Comparison of ENCODE assay signal across 9 cellular contexts in the genomic region with DNA sequence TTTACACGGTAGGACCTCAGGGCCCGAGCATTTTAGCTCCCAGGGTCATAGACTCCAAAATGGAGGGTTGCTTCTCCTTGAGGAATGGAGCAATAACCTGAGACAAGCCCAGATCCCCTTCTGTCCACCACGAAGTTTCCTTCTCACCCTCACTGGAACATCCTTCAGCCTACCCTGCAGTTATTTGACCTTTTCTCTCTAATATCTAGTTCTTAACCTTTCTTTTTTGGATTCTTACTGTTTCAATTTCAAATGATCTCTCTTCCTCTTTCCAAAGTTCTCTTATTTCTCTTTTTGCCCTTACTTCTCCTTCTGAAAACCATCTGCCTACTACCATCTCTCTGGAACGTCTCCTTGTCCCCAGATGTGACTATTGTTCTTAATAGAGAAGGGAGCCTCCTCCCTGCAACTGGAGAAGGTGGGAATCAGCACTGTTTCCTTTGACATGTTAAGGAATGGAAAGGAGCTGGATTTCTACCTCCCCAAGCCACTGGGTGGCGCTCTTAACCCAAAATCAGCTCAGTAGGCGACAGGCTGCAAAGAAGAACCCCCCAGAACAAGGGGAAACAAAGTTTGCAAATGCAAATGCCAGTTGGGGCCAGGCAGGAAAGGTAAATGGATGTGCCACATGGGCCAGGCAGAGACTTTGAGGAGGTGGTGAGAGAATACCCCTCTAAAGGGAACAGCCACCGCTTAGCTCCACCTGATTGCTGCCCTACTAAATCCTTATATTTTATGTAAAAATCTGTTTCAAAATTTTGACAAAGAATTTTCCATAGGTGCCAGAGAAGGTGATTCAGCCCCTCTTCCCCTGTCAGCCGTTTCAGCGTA. TPM values are rescaled to one million over a fixed set of nuclear protein-coding genes. Genes with fewer than 3 reads are reported as not detected.
A peak's percentile ranks its signal among the peaks of the same experiment; 100 is the strongest.
DNase-seq lines count a peak whose midpoint lies in the region; ATAC-seq and TF ChIP-seq lines count a peak whose summit lies in the region.
"Had no signal": no experiment of that assay in that cellular context is flagged by ENCODE, and none has a peak within 500 bp of the region (broad histone marks: within the 10 kb centered on the region; RNA-seq: fewer than 3 reads in every experiment).

No MANE protein-coding gene starts in this region.

- ATAC-seq in GM21619 (IDR thresholded peaks at IDR 0.05; ENCODE audit: unreplicated experiment) = no peak
- no peak for ATAC-seq in GM19467 (IDR thresholded peaks at IDR 0.05; ENCODE audit: unreplicated experiment)

- TF ChIP-seq CTCF in left ventricle myocardium inferior (IDR thresholded peaks at IDR 0.05; ENCODE audit: borderline replicate concordance) (peak; percentile 65), spleen (IDR thresholded peaks at IDR 0.05 in 8 of 11, conservative IDR thresholded peaks at IDR 0.05 in 3 of 11) (peak in 6 of 11 experiments; percentile 30 to 61 (median 50))

- H3K36me3 ChIP-seq in left ventricle myocardium inferior (no peaks in the 10 kb centered on the region), spleen (peaks cover 3 to 100% (median 98%) of the 10 kb centered on the region in 6 donors)

- peaks cover 8% of the 10 kb centered on the region for H3K4me1 Mint-ChIP-seq in activated T-helper 2 cell treated with anti-CD3 and anti-CD28 coated beads, Interferon-gamma antibody, Interleukin-2, Interleukin-4, amounts not matched to agents 10 μg/mL and 5 μg/mL and 100 μg/mL, durations not matched to agents 14 hours and 24 hours and 36 hours (ENCODE audit: low read depth)

- H3K4me1 ChIP-seq in left ventricle myocardium inferior = no peaks in the 10 kb centered on the region
- H3K4me1 ChIP-seq in spleen = peaks cover 0 to 11% (median 0%) of the 10 kb centered on the region in 6 donors

- H3K9me3 ChIP-seq in left ventricle myocardium inferior (replicated peaks) (no peaks in the 10 kb centered on the region), spleen (no peaks in the 10 kb centered on the region)

- peaks cover 89% of the 10 kb centered on the region for H3K36me3 Mint-ChIP-seq in activated T-helper 2 cell treated with anti-CD3 and anti-CD28 coated beads, Interferon-gamma antibody, Interleukin-2, Interleukin-4, amounts not matched to agents 10 μg/mL and 5 μg/mL and 100 μg/mL, durations not matched to agents 14 hours and 24 hours and 36 hours (ENCODE audit: low read depth)

- H3K9me3 Mint-ChIP-seq in activated T-helper 2 cell treated with anti-CD3 and anti-CD28 coated beads, Interferon-gamma antibody, Interleukin-2, Interleukin-4, amounts not matched to agents 10 μg/mL and 5 μg/mL and 100 μg/mL, durations not matched to agents 14 hours and 24 hours and 36 hours = no peaks in the 10 kb centered on the region
- H3K9me3 Mint-ChIP-seq: stimulated activated naive CD8-positive, alpha-beta T cell treated with anti-CD3 and anti-CD28 coated beads, Interleukin-15, Interleukin-2, amounts not matched to agents 100 ng/mL and 50 ng/mL, for 24 hours had no signal

- H3K27ac ChIP-seq in left ventricle myocardium inferior (replicated peaks) (no peak overlapping the region), spleen (peak overlapping the region in 2 of 8 donors; percentile 43 to 54)

- no peak overlapping the region for H3K27ac Mint-ChIP-seq in activated T-helper 2 cell treated with anti-CD3 and anti-CD28 coated beads, Interferon-gamma antibody, Interleukin-2, Interleukin-4, amounts not matched to agents 10 μg/mL and 5 μg/mL and 100 μg/mL, durations not matched to agents 14 hours and 24 hours and 36 hours
- H3K27ac Mint-ChIP-seq: stimulated activated naive CD8-positive, alpha-beta T cell treated with anti-CD3 and anti-CD28 coated beads, Interleukin-15, Interleukin-2, amounts not matched to agents 100 ng/mL and 50 ng/mL, for 24 hours had no signal

- 56 to 67% (median 63%) methylated on average over 9 of the region's 9 CpGs for WGBS in spleen, 5 donors

- H3K27me3 ChIP-seq in left ventricle myocardium inferior (ENCODE audit: low read depth) (peaks cover 43% of the 10 kb centered on the region), spleen (replicated peaks in 1 of 7) (no peaks in the 10 kb centered on the region)

- DNase-seq in NOMO-1 treated with DMSO at 0.1 percent for 48 hours (lab: John Stamatoyannopoulos, UW; ENCODE audit: unreplicated experiment) (peak; percentile 43), NOMO-1 treated with dmso at 0.1 percent for 144 hours (lab: John Stamatoyannopoulos, UW; ENCODE audit: unreplicated experiment) (no peak), NCI-H2227 (lab: John Stamatoyannopoulos, UW; ENCODE audit: unreplicated experiment) (peak; percentile 40), left ventricle myocardium inferior (peak; percentile 21), spleen (no peak)
- peak; percentile 12 for DNase-seq in activated T-helper 2 cell treated with anti-CD3 and anti-CD28 coated beads, Interferon-gamma antibody, Interleukin-2, Interleukin-4, amounts not matched to agents 10 μg/mL and 5 μg/mL and 100 μg/mL, durations not matched to agents 14 hours and 24 hours and 36 hours (ENCODE audit: low spot score)

- H3K27me3 Mint-ChIP-seq in activated T-helper 2 cell treated with anti-CD3 and anti-CD28 coated beads, Interferon-gamma antibody, Interleukin-2, Interleukin-4, amounts not matched to agents 10 μg/mL and 5 μg/mL and 100 μg/mL, durations not matched to agents 14 hours and 24 hours and 36 hours (ENCODE audit: low read depth) = no peaks in the 10 kb centered on the region
- H3K27me3 Mint-ChIP-seq: stimulated activated naive CD8-positive, alpha-beta T cell treated with anti-CD3 and anti-CD28 coated beads, Interleukin-15, Interleukin-2, amounts not matched to agents 100 ng/mL and 50 ng/mL, for 24 hours had no signal

- no peak overlapping the region for H3K4me3 Mint-ChIP-seq in activated T-helper 2 cell treated with anti-CD3 and anti-CD28 coated beads, Interferon-gamma antibody, Interleukin-2, Interleukin-4, amounts not matched to agents 10 μg/mL and 5 μg/mL and 100 μg/mL, durations not matched to agents 14 hours and 24 hours and 36 hours (ENCODE audit: low read depth)
- H3K4me3 Mint-ChIP-seq: stimulated activated naive CD8-positive, alpha-beta T cell treated with anti-CD3 and anti-CD28 coated beads, Interleukin-15, Interleukin-2, amounts not matched to agents 100 ng/mL and 50 ng/mL, for 24 hours had no signal

- H3K4me3 ChIP-seq in left ventricle myocardium inferior = no peak overlapping the region
- H3K4me3 ChIP-seq in spleen = no peak overlapping the region

- TF ChIP-seq POLR2A in spleen (IDR thresholded peaks at IDR 0.05) = no peak

- intact Hi-C loops in activated T-helper 2 cell treated with anti-CD3 and anti-CD28 coated beads, Interferon-gamma antibody, Interleukin-2, Interleukin-4, amounts not matched to agents 10 μg/mL and 5 μg/mL and 100 μg/mL, durations not matched to agents 14 hours and 24 hours and 36 hours (cut with micrococcal nuclease) = no loop called here
- intact Hi-C loops in left ventricle myocardium inferior (cut with micrococcal nuclease) (no loop called here), spleen (cut with DNase I; ENCODE audit: low total_unique reads) (no loop called here)

RNA-seq across cellular contexts. Expression of a gene that starts 22.4 kb away (rescaled TPM):
- 17.1 and 18.7 TPM in 2 replicates for total RNA-seq in activated T-helper 2 cell treated with anti-CD3 and anti-CD28 coated beads, Interferon-gamma antibody, Interleukin-2, Interleukin-4, amounts not matched to agents 10 μg/mL and 5 μg/mL and 100 μg/mL, durations not matched to agents 14 hours and 24 hours and 36 hours
- 1.8 TPM for total RNA-seq in left ventricle myocardium inferior
- total RNA-seq in spleen = 10 to 100 TPM; 15.4 to 37.1 (median 17.3) TPM
- polyA plus RNA-seq in spleen = 10 to 100 TPM in 1 of 3 donors, 1 to 10 TPM in 2; 6.0 to 11.0 (median 9.5) TPM

RNA-seq across cellular contexts. Expression of a gene that starts 29.5 kb away (rescaled TPM):
- 105 and 109 TPM in 2 replicates for total RNA-seq in activated T-helper 2 cell treated with anti-CD3 and anti-CD28 coated beads, Interferon-gamma antibody, Interleukin-2, Interleukin-4, amounts not matched to agents 10 μg/mL and 5 μg/mL and 100 μg/mL, durations not matched to agents 14 hours and 24 hours and 36 hours
- 7.5 TPM for total RNA-seq in left ventricle myocardium inferior
- 100 to 1,000 TPM; 139 to 201 (median 171) TPM for total RNA-seq in spleen
- 10 to 100 TPM; 40.5 to 47.8 (median 40.7) TPM for polyA plus RNA-seq in spleen

RNA-seq across cellular contexts. Expression of a gene that starts 53.6 kb away (rescaled TPM):
- total RNA-seq in activated T-helper 2 cell treated with anti-CD3 and anti-CD28 coated beads, Interferon-gamma antibody, Interleukin-2, Interleukin-4, amounts not matched to agents 10 μg/mL and 5 μg/mL and 100 μg/mL, durations not matched to agents 14 hours and 24 hours and 36 hours = 4.5 and 5.6 TPM in 2 replicates
- total RNA-seq in left ventricle myocardium inferior = not detected
- 10 to 100 TPM in 1 of 7 donors, 1 to 10 TPM in 6; 1.3 to 16.2 (median 3.6) TPM for total RNA-seq in spleen
- polyA plus RNA-seq in spleen = 1 to 10 TPM; 5.3 to 8.8 (median 6.6) TPM

Comparison
In these comparisons a context has a peak if more than half of its experiments do, and no peak if none do; other contexts are left out.
1. DNase-seq: peak in NOMO-1 treated with DMSO at 0.1 percent for 48 hours (single experiment), NCI-H2227 (single experiment), activated T-helper 2 cell treated with anti-CD3 and anti-CD28 coated beads, Interferon-gamma antibody, Interleukin-2, Interleukin-4, amounts not matched to agents 10 μg/mL and 5 μg/mL and 100 μg/mL, durations not matched to agents 14 hours and 24 hours and 36 hours (single experiment) and left ventricle myocardium inferior (single experiment); none in NOMO-1 treated with dmso at 0.1 percent for 144 hours (single experiment) and spleen (single experiment).
2. RNA of a gene that starts 29.5 kb away (total RNA-seq): 139 to 201 TPM in spleen and 105 to 109 TPM in activated T-helper 2 cell treated with anti-CD3 and anti-CD28 coated beads, Interferon-gamma antibody, Interleukin-2, Interleukin-4, amounts not matched to agents 10 μg/mL and 5 μg/mL and 100 μg/mL, durations not matched to agents 14 hours and 24 hours and 36 hours; 7.5 TPM in left ventricle myocardium inferior (single experiment); every median in the first group is over 10 times any median in the second.